In the genomic region with DNA sequence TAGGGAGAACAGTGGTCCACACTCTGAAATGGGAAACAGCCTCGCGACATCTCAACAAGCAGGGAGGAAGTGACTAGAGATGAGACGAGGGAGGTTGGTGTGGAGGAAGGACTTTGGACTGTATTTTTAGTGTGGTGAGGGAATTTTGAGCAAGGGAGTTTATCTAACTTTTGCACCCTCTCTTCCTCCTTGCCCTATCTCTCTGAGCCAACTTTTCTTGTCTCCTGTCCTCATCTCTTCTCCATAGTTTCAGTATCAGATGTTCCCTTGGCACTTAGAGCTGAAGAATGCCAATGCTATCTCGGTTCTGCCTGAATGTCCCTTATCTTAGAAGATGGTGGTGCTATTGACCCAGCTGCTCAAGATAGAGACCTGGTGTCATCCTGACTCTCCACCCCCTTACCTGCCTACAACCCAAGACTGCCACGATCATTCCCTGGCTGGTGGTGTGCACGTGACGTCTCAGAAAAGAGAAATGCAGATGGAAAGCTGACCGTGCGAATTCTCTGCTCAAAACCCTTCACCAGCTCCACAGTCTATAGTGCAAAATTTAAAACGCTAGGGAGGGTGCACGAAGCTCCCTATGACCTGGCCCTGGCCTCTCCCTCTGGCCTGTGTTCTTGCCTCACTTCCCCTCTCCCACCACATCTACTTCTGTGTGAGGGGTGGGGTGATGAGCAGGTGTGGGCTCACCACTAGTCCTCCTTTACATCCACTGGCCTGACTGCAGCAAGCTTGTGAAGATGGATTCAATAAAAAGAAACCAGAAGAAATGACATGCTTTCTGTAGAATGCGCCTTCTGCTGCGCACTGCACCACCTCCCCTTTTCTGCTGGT, we compare ENCODE assay signal across 15 cellular contexts. TPM values are rescaled to one million over a fixed set of nuclear protein-coding genes. Genes with fewer than 3 reads are reported as not detected.
DNase-seq lines count a peak whose midpoint lies in the region; ATAC-seq and TF ChIP-seq lines count a peak whose summit lies in the region.
"Had no signal": no experiment of that assay in that cellular context is flagged by ENCODE, and none has a peak within 500 bp of the region (broad histone marks: within the 10 kb centered on the region; RNA-seq: fewer than 3 reads in every experiment).

No MANE protein-coding gene starts in this region.

- H3K27ac ChIP-seq in MM.1S (ENCODE audit: low read length): peak overlapping the region; percentile 76
- H3K27ac ChIP-seq: left ventricle myocardium inferior, right atrium auricular region, tibial artery had no signal

- H3F3A ChIP-seq in MM.1S (ENCODE audit: insufficient read depth, low read length): peaks cover 13% of the 10 kb centered on the region

- H3K36me3 Mint-ChIP-seq in activated CD4-positive, alpha-beta T cell treated with anti-CD3 and anti-CD28 coated beads, Interleukin-2, amount 10 ng/mL, durations not matched to agents 24 days and 14 days (ENCODE audit: low read depth): peaks cover 32% of the 10 kb centered on the region
- H3K36me3 Mint-ChIP-seq in activated T-helper 1 cell treated with anti-CD3 and anti-CD28 coated beads, Interleukin-12 subunit alpha, Interleukin-12 subunit beta, Interleukin-2, Interleukin-4 antibody, amounts not matched to agents 30 ng/mL and 10 ng/mL and 1 ng/mL, durations not matched to agents 14 hours and 24 hours and 36 hours (ENCODE audit: low read depth): peaks cover 32% of the 10 kb centered on the region
- peaks cover 0 to 6% (median 5%) of the 10 kb centered on the region in 3 donors for H3K36me3 Mint-ChIP-seq in naive thymus-derived CD8-positive, alpha-beta T cell

- H4K20me1 ChIP-seq in MM.1S (ENCODE audit: insufficient read depth, low read length): no peaks in the 10 kb centered on the region

- POLR2A ChIA-PET in naive thymus-derived CD8-positive, alpha-beta T cell (lab: Charles Lee): interaction anchor here (1.4 kb wide), 1 partner anchor 22 kb away, joined by 3 read pairs; a partner anchor contains a TSS

- peak overlapping the region; percentile 71 for H3K4me3 Mint-ChIP-seq in activated CD4-positive, alpha-beta T cell treated with anti-CD3 and anti-CD28 coated beads, Interleukin-2, amount 10 ng/mL, durations not matched to agents 24 days and 14 days
- H3K4me3 Mint-ChIP-seq in activated T-helper 1 cell treated with anti-CD3 and anti-CD28 coated beads, Interleukin-12 subunit alpha, Interleukin-12 subunit beta, Interleukin-2, Interleukin-4 antibody, amounts not matched to agents 30 ng/mL and 10 ng/mL and 1 ng/mL, durations not matched to agents 14 hours and 24 hours and 36 hours: peak overlapping the region; percentile 16
- H3K4me3 Mint-ChIP-seq in naive thymus-derived CD8-positive, alpha-beta T cell: peak overlapping the region; percentile 74 to 92 (median 84)

- ATAC-seq in naive thymus-derived CD8-positive, alpha-beta T cell: no peak
- no peak for ATAC-seq in left cardiac atrium

- no peaks in the 10 kb centered on the region for H3K9me3 ChIP-seq in MM.1S (replicated peaks; ENCODE audit: insufficient read depth, low read length)
- H3K9me3 ChIP-seq: left ventricle myocardium inferior, right atrium auricular region, tibial artery had no signal

- H3K36me3 ChIP-seq in MM.1S (replicated peaks; ENCODE audit: insufficient read depth, low read length): no peaks in the 10 kb centered on the region
- H3K36me3 ChIP-seq: right atrium auricular region had no signal

- intact Hi-C loops in activated CD4-positive, alpha-beta T cell treated with anti-CD3 and anti-CD28 coated beads, Interleukin-2, amount 10 ng/mL, durations not matched to agents 24 days and 14 days (cut with micrococcal nuclease): no loop called here
- intact Hi-C loops in activated T-helper 1 cell treated with anti-CD3 and anti-CD28 coated beads, Interleukin-12 subunit alpha, Interleukin-12 subunit beta, Interleukin-2, Interleukin-4 antibody, amounts not matched to agents 30 ng/mL and 10 ng/mL and 1 ng/mL, durations not matched to agents 14 hours and 24 hours and 36 hours (cut with micrococcal nuclease): no loop called here
- intact Hi-C loops in posterior cingulate gyrus (cut with DNase I) (no loop called here), left cardiac atrium (cut with DNase I) (no loop called here)

- peak overlapping the region; percentile 42; the same call in 1 of the 2 replicates for H3K4me3 ChIP-seq in MM.1S (ENCODE audit: low read length)
- H3K4me3 ChIP-seq: left ventricle myocardium inferior, right atrium auricular region, tibial artery had no signal

- H3K9ac ChIP-seq in MM.1S (ENCODE audit: low read length): no peak overlapping the region

- no peak for DNase-seq in activated CD4-positive, alpha-beta T cell treated with anti-CD3 and anti-CD28 coated beads, Interleukin-2, amount 10 ng/mL, durations not matched to agents 24 days and 14 days
- DNase-seq in activated CD4-positive, alpha-beta T cell treated with anti-CD3 and anti-CD28 coated beads, Interleukin-2, amount 50 U/mL, for 48 hours: no peak
- no peak for DNase-seq in MM.1S
- DNase-seq in activated T-helper 1 cell treated with anti-CD3 and anti-CD28 coated beads, Interleukin-12 subunit alpha, Interleukin-12 subunit beta, Interleukin-2, Interleukin-4 antibody, amounts not matched to agents 30 ng/mL and 10 ng/mL and 1 ng/mL, durations not matched to agents 14 hours and 24 hours and 36 hours (ENCODE audit: low spot score): no peak
- no peak for DNase-seq in naive thymus-derived CD8-positive, alpha-beta T cell
- DNase-seq in posterior cingulate gyrus: no peak
- DNase-seq in left cardiac atrium: no peak
- DNase-seq in NCI-H1417 treated with DMSO at 0.1 percent for 48 hours (lab: John Stamatoyannopoulos, UW): no peak
- DNase-seq: left ventricle myocardium inferior, NCI-H2081, NCI-H524, tibial artery had no signal

- H3K27ac Mint-ChIP-seq in activated CD4-positive, alpha-beta T cell treated with anti-CD3 and anti-CD28 coated beads, Interleukin-2, amount 10 ng/mL, durations not matched to agents 24 days and 14 days: peak overlapping the region; percentile 59
- H3K27ac Mint-ChIP-seq in activated T-helper 1 cell treated with anti-CD3 and anti-CD28 coated beads, Interleukin-12 subunit alpha, Interleukin-12 subunit beta, Interleukin-2, Interleukin-4 antibody, amounts not matched to agents 30 ng/mL and 10 ng/mL and 1 ng/mL, durations not matched to agents 14 hours and 24 hours and 36 hours: peak overlapping the region; percentile 46
- peak overlapping the region in 9 of 10 donors; percentile 42 to 90 (median 88) for H3K27ac Mint-ChIP-seq in naive thymus-derived CD8-positive, alpha-beta T cell

- no peaks in the 10 kb centered on the region for H3K27me3 ChIP-seq in MM.1S (replicated peaks; ENCODE audit: insufficient read depth, low read length)
- H3K27me3 ChIP-seq: right atrium auricular region, tibial artery had no signal

- H3K79me2 ChIP-seq in MM.1S (ENCODE audit: low read length): no peaks in the 10 kb centered on the region

- peak overlapping the region; percentile 79 for H3K4me2 ChIP-seq in MM.1S (ENCODE audit: low read depth, low read length)

- H3K9me3 Mint-ChIP-seq in activated CD4-positive, alpha-beta T cell treated with anti-CD3 and anti-CD28 coated beads, Interleukin-2, amount 10 ng/mL, durations not matched to agents 24 days and 14 days: no peaks in the 10 kb centered on the region
- H3K9me3 Mint-ChIP-seq in activated T-helper 1 cell treated with anti-CD3 and anti-CD28 coated beads, Interleukin-12 subunit alpha, Interleukin-12 subunit beta, Interleukin-2, Interleukin-4 antibody, amounts not matched to agents 30 ng/mL and 10 ng/mL and 1 ng/mL, durations not matched to agents 14 hours and 24 hours and 36 hours: no peaks in the 10 kb centered on the region
- H3K9me3 Mint-ChIP-seq in naive thymus-derived CD8-positive, alpha-beta T cell: peaks cover 0 to 3% (median 0%) of the 10 kb centered on the region in 9 donors

- peaks cover 28% of the 10 kb centered on the region for H3K4me1 Mint-ChIP-seq in activated CD4-positive, alpha-beta T cell treated with anti-CD3 and anti-CD28 coated beads, Interleukin-2, amount 10 ng/mL, durations not matched to agents 24 days and 14 days
- H3K4me1 Mint-ChIP-seq in activated T-helper 1 cell treated with anti-CD3 and anti-CD28 coated beads, Interleukin-12 subunit alpha, Interleukin-12 subunit beta, Interleukin-2, Interleukin-4 antibody, amounts not matched to agents 30 ng/mL and 10 ng/mL and 1 ng/mL, durations not matched to agents 14 hours and 24 hours and 36 hours (ENCODE audit: low read depth): peaks cover 28% of the 10 kb centered on the region
- peaks cover 7 to 17% (median 16%) of the 10 kb centered on the region in 4 donors for H3K4me1 Mint-ChIP-seq in naive thymus-derived CD8-positive, alpha-beta T cell

- peak overlapping the region; percentile 30; the same call in 1 of the 2 replicates for H2AFZ ChIP-seq in MM.1S (ENCODE audit: low read length)

- no peaks in the 10 kb centered on the region for H3K9me2 ChIP-seq in MM.1S (replicated peaks; ENCODE audit: insufficient read depth, low read length)

- no peaks in the 10 kb centered on the region for H3K27me3 Mint-ChIP-seq in activated CD4-positive, alpha-beta T cell treated with anti-CD3 and anti-CD28 coated beads, Interleukin-2, amount 10 ng/mL, durations not matched to agents 24 days and 14 days
- H3K27me3 Mint-ChIP-seq in activated T-helper 1 cell treated with anti-CD3 and anti-CD28 coated beads, Interleukin-12 subunit alpha, Interleukin-12 subunit beta, Interleukin-2, Interleukin-4 antibody, amounts not matched to agents 30 ng/mL and 10 ng/mL and 1 ng/mL, durations not matched to agents 14 hours and 24 hours and 36 hours (ENCODE audit: insufficient read depth): no peaks in the 10 kb centered on the region
- no peaks in the 10 kb centered on the region for H3K27me3 Mint-ChIP-seq in naive thymus-derived CD8-positive, alpha-beta T cell

- H3K4me1 ChIP-seq in MM.1S (ENCODE audit: low read length): peaks cover 32% of the 10 kb centered on the region
- H3K4me1 ChIP-seq: left ventricle myocardium inferior, right atrium auricular region, tibial artery had no signal

- TF ChIP-seq CTCF in MM.1S (IDR thresholded peaks at IDR 0.05; ENCODE audit: low read length): no peak

RNA-seq across cellular contexts. Expression of a gene that starts 20.9 kb away (rescaled TPM):
- total RNA-seq in activated CD4-positive, alpha-beta T cell treated with anti-CD3 and anti-CD28 coated beads, Interleukin-2, amount 10 ng/mL, durations not matched to agents 24 days and 14 days: 22.4 and 25.6 TPM in 2 replicates
- 27.8 and 28.7 TPM in 2 replicates for total RNA-seq in activated T-helper 1 cell treated with anti-CD3 and anti-CD28 coated beads, Interleukin-12 subunit alpha, Interleukin-12 subunit beta, Interleukin-2, Interleukin-4 antibody, amounts not matched to agents 30 ng/mL and 10 ng/mL and 1 ng/mL, durations not matched to agents 14 hours and 24 hours and 36 hours
- total RNA-seq in naive thymus-derived CD8-positive, alpha-beta T cell: 10 to 100 TPM; 17.1 to 18.4 TPM
- polyA plus RNA-seq in naive thymus-derived CD8-positive, alpha-beta T cell: 10 to 100 TPM; 10.6 to 18.9 (median 17.3) TPM
- 10 to 100 TPM; 36.1 to 40.0 TPM for total RNA-seq in left cardiac atrium

RNA-seq across cellular contexts. Expression of a gene that starts 21.7 kb away (rescaled TPM):
- total RNA-seq in activated CD4-positive, alpha-beta T cell treated with anti-CD3 and anti-CD28 coated beads, Interleukin-2, amount 10 ng/mL, durations not matched to agents 24 days and 14 days: 183 and 196 TPM in 2 replicates
- total RNA-seq in activated T-helper 1 cell treated with anti-CD3 and anti-CD28 coated beads, Interleukin-12 subunit alpha, Interleukin-12 subunit beta, Interleukin-2, Interleukin-4 antibody, amounts not matched to agents 30 ng/mL and 10 ng/mL and 1 ng/mL, durations not matched to agents 14 hours and 24 hours and 36 hours: 186 and 188 TPM in 2 replicates
- 10 to 100 TPM; 74.7 to 93.7 TPM for total RNA-seq in naive thymus-derived CD8-positive, alpha-beta T cell
- polyA plus RNA-seq in naive thymus-derived CD8-positive, alpha-beta T cell: 10 to 100 TPM; 38.6 to 56.5 (median 44.2) TPM
- total RNA-seq in left cardiac atrium: 10 to 100 TPM; 19.5 to 34.3 TPM

RNA-seq across cellular contexts. Expression of a gene that starts 33.5 kb away (rescaled TPM):
- total RNA-seq in activated CD4-positive, alpha-beta T cell treated with anti-CD3 and anti-CD28 coated beads, Interleukin-2, amount 10 ng/mL, durations not matched to agents 24 days and 14 days: 3.5 and 3.6 TPM in 2 replicates
- total RNA-seq in activated T-helper 1 cell treated with anti-CD3 and anti-CD28 coated beads, Interleukin-12 subunit alpha, Interleukin-12 subunit beta, Interleukin-2, Interleukin-4 antibody, amounts not matched to agents 30 ng/mL and 10 ng/mL and 1 ng/mL, durations not matched to agents 14 hours and 24 hours and 36 hours: 5.1 TPM in 2 replicates
- 1 to 10 TPM; 9.9 to 10.0 TPM for total RNA-seq in naive thymus-derived CD8-positive, alpha-beta T cell
- polyA plus RNA-seq in naive thymus-derived CD8-positive, alpha-beta T cell: 1 to 10 TPM in 2 of 3 donors, under 1 TPM in 1; 0.77 to 5.2 (median 1.2) TPM
- 10 to 100 TPM; 10.2 to 18.1 TPM for total RNA-seq in left cardiac atrium
- polyA plus RNA-seq: neural cell had no signal

RNA-seq across cellular contexts. Expression of a gene that starts 50.1 kb away (rescaled TPM):
- total RNA-seq in activated CD4-positive, alpha-beta T cell treated with anti-CD3 and anti-CD28 coated beads, Interleukin-2, amount 10 ng/mL, durations not matched to agents 24 days and 14 days: not detected in 2 replicates
- not detected in 2 replicates for total RNA-seq in activated T-helper 1 cell treated with anti-CD3 and anti-CD28 coated beads, Interleukin-12 subunit alpha, Interleukin-12 subunit beta, Interleukin-2, Interleukin-4 antibody, amounts not matched to agents 30 ng/mL and 10 ng/mL and 1 ng/mL, durations not matched to agents 14 hours and 24 hours and 36 hours
- not detected for total RNA-seq in naive thymus-derived CD8-positive, alpha-beta T cell
- not detected for polyA plus RNA-seq in naive thymus-derived CD8-positive, alpha-beta T cell
- total RNA-seq in left cardiac atrium: not detected
- total RNA-seq: fibroblast of villous mesenchyme, left ventricle myocardium inferior, right atrium auricular region had no signal
- polyA plus RNA-seq: neural cell had no signal

Comparison
In these comparisons a context has a peak if more than half of its experiments do, and no peak if none do; other contexts are left out.
1. H3K4me3 Mint-ChIP-seq: peak in every context shown above with its lines; median percentile 84 in naive thymus-derived CD8-positive, alpha-beta T cell; 71 in activated CD4-positive, alpha-beta T cell treated with anti-CD3 and anti-CD28 coated beads, Interleukin-2, amount 10 ng/mL, durations not matched to agents 24 days and 14 days; 16 in activated T-helper 1 cell treated with anti-CD3 and anti-CD28 coated beads, Interleukin-12 subunit alpha, Interleukin-12 subunit beta, Interleukin-2, Interleukin-4 antibody, amounts not matched to agents 30 ng/mL and 10 ng/mL and 1 ng/mL, durations not matched to agents 14 hours and 24 hours and 36 hours.